In genomic region chr5:133294380-133294779, GRCh38 we compare ENCODE assay signal across 16 cellular contexts.
A peak's percentile ranks its signal among the peaks of the same experiment; 100 is the strongest.
DNase-seq lines count a peak whose midpoint lies in the region; ATAC-seq lines count a peak whose summit lies in the region.
"Had no signal": no experiment of that assay in that cellular context is flagged by ENCODE, and none has a peak within 500 bp of the region (broad histone marks: within the 10 kb centered on the region; RNA-seq: fewer than 3 reads in every experiment).

No MANE protein-coding gene starts in this region.

- ATAC-seq in GM19397 (IDR thresholded peaks at IDR 0.05; ENCODE audit: unreplicated experiment) = no peak
- ATAC-seq: PC-3, T-helper 17 cell had no signal

- DNase-seq in NCI-H1417 (lab: John Stamatoyannopoulos, UW) (peak in 2 of 3 experiments; percentile 52 to 73), NCI-H1417 treated with DMSO at 0.1 percent for 48 hours (lab: John Stamatoyannopoulos, UW) (no peak), NCI-H2029 (lab: John Stamatoyannopoulos, UW) (peak; percentile 81), NCI-H345 treated with DMSO at 0.1 percent for 48 hours (lab: John Stamatoyannopoulos, UW; ENCODE audit: unreplicated experiment) (peak; percentile 10), RPMI8226 (peak; percentile 63), germinal center (ENCODE audit: low spot score) (no peak), KG1 (lab: John Stamatoyannopoulos, UW) (no peak)
- DNase-seq: 8988T; CD4-positive, CD25-positive, alpha-beta regulatory T cell; DMS79; H7; HFFc6; NCI-H1694 treated with DMSO at 0.1 percent for 48 hours; PC-3; T-helper 17 cell had no signal

Comparison
In these comparisons a context has a peak if more than half of its experiments do, and no peak if none do; other contexts are left out.
1. DNase-seq: peak in NCI-H1417 (2 of 3), NCI-H2029 (single experiment), NCI-H345 treated with DMSO at 0.1 percent for 48 hours (single experiment) and RPMI8226 (single experiment); none in NCI-H1417 treated with DMSO at 0.1 percent for 48 hours (single experiment), germinal center (single experiment) and KG1 (single experiment).